ENCODE assay signal across 8 cellular contexts in genomic region chr2:46943881-46944798, GRCh38. TPM values are rescaled to one million over a fixed set of nuclear protein-coding genes. Genes with fewer than 3 reads are reported as not detected.
DNase-seq lines count a peak whose midpoint lies in the region; ATAC-seq and TF ChIP-seq lines count a peak whose summit lies in the region.

No MANE protein-coding gene starts in this region.

- peak; percentile 75 for DNase-seq in Jurkat, Clone E6-1 (ENCODE audit: low read depth, low spot score)
- DNase-seq in activated effector memory CD4-positive, alpha-beta T cell treated with Interleukin-2 at 50 U/mL for 16 hours, result peak; percentile 43
- peak; percentile 57 for DNase-seq in stimulated activated CD4-positive, alpha-beta T cell treated with anti-CD3 and anti-CD28 coated beads, Interleukin-4, amount 100 ng/mL, for 1 hour
- no peak for DNase-seq in DMS153 treated with DMSO at 0.1 percent for 48 hours (lab: John Stamatoyannopoulos, UW; ENCODE audit: unreplicated experiment)
- no peak for DNase-seq in sciatic nerve (ENCODE audit: low spot score)
- DNase-seq in SHP77 treated with DMSO at 0.1 percent for 48 hours (lab: John Stamatoyannopoulos, UW), result no peak
- DNase-seq in Caco-2, result no peak

- H3K9me3 Mint-ChIP-seq in Caco-2 (ENCODE audit: unreplicated experiment), result no peaks in the 10 kb centered on the region

- peak overlapping the region; percentile 81 for H3K4me3 ChIP-seq in Jurkat, Clone E6-1 (ENCODE audit: low read length)
- H3K4me3 ChIP-seq in Caco-2 (ENCODE audit: low read depth, low read length), result no peak overlapping the region

- H3K36me3 Mint-ChIP-seq in Caco-2 (ENCODE audit: insufficient read depth, unreplicated experiment), result peaks cover 32% of the 10 kb centered on the region

- peaks cover 3% of the 10 kb centered on the region for H3K36me3 ChIP-seq in Caco-2 (ENCODE audit: control insufficient read depth, insufficient read depth, low read length)

- H3K9me3 ChIP-seq in Caco-2, result no peaks in the 10 kb centered on the region

- CTCF ChIA-PET in Caco-2 (lab: Charles Lee), result interaction anchor here (0.7 kb wide), 2 partner anchors 377 to 418 kb away, joined by 3 to 11 read pairs; no protein-coding TSS in a partner anchor

- BruUV-seq in Caco-2 (replicated peaks; lab: Mats Ljungman, UMichigan), result no TSS peak

- H3K27me3 ChIP-seq in Caco-2 (replicated peaks; ENCODE audit: control insufficient read depth, insufficient read depth, low read length), result no peaks in the 10 kb centered on the region

- peaks cover 15% of the 10 kb centered on the region for H3K4me1 ChIP-seq in Caco-2

- peaks cover 24% of the 10 kb centered on the region for H3K4me1 Mint-ChIP-seq in Caco-2 (ENCODE audit: low read depth, unreplicated experiment)

- intact Hi-C loops in sciatic nerve (cut with DNase I) (no loop called here), Caco-2 (cut with micrococcal nuclease; ENCODE audit: unreplicated experiment) (no loop called here)

- no peak overlapping the region for H3K4me3 Mint-ChIP-seq in Caco-2 (ENCODE audit: unreplicated experiment)

- H3K27me3 Mint-ChIP-seq in Caco-2 (ENCODE audit: insufficient read depth, unreplicated experiment), result no peaks in the 10 kb centered on the region

- H3K27ac Mint-ChIP-seq in Caco-2 (ENCODE audit: unreplicated experiment), result no peak overlapping the region

- ATAC-seq in GM19463 (IDR thresholded peaks at IDR 0.05; ENCODE audit: unreplicated experiment), result peak; percentile 29
- ATAC-seq in sciatic nerve, result no peak

- TF ChIP-seq CTCF in Caco-2 (IDR thresholded peaks at IDR 0.05; ENCODE audit: insufficient read depth in 1 of 2, low read depth in 1 of 2, low read length in 1 of 2, severe bottlenecking in 1 of 2, unreplicated experiment in 1 of 2), result no peak

- POLR2A ChIA-PET in Caco-2 (lab: Charles Lee), result no interaction called here

RNA-seq across cellular contexts. Expression of gene TTC7A, which starts 3.1 kb away (rescaled TPM):
- 13.0 TPM for polyA plus RNA-seq in Jurkat, Clone E6-1 (2012; ENCODE audit: insufficient read depth, insufficient read length)
- total RNA-seq in sciatic nerve (33.3 TPM), Caco-2 (2022) (58.7 and 60.0 TPM in 2 replicates)

RNA-seq across cellular contexts. Expression of gene MCFD2, which starts 28.5 kb away (rescaled TPM):
- 18.3 TPM for polyA plus RNA-seq in Jurkat, Clone E6-1 (2012; ENCODE audit: insufficient read depth, insufficient read length)
- total RNA-seq in sciatic nerve (90.5 TPM), Caco-2 (2022) (142 and 156 TPM in 2 replicates)

Comparison
In these comparisons a context has a peak if more than half of its experiments do, and no peak if none do; other contexts are left out.
1. DNase-seq: peak in Jurkat, Clone E6-1 (single experiment), activated effector memory CD4-positive, alpha-beta T cell treated with Interleukin-2 at 50 U/mL for 16 hours (single experiment) and stimulated activated CD4-positive, alpha-beta T cell treated with anti-CD3 and anti-CD28 coated beads, Interleukin-4, amount 100 ng/mL, for 1 hour (single experiment); none in DMS153 treated with DMSO at 0.1 percent for 48 hours (single experiment), sciatic nerve (single experiment), SHP77 treated with DMSO at 0.1 percent for 48 hours (single experiment) and Caco-2 (0 of 2).